ENCODE assay signal across 9 cellular contexts in genomic region chr6:123715243-123715863, GRCh38.
DNase-seq lines count a peak whose midpoint lies in the region; ATAC-seq, FAIRE-seq and TF ChIP-seq lines count a peak whose summit lies in the region.
"Had no signal": no experiment of that assay in that cellular context is flagged by ENCODE, and none has a peak within 500 bp of the region (broad histone marks: within the 10 kb centered on the region; RNA-seq: fewer than 3 reads in every experiment).

No MANE protein-coding gene starts in this region.

- no TSS peak for BruUV-seq in endothelial cell of umbilical vein (replicated peaks; lab: Mats Ljungman, UMichigan)

- no peak overlapping the region for H2AFZ ChIP-seq in endothelial cell of umbilical vein (ENCODE audit: low read depth, low read length)

- intact Hi-C loops in endothelial cell of umbilical vein (cut with micrococcal nuclease), result loop anchor here (1.0 kb wide), 2 partner anchors 299 to 322 kb away; no protein-coding TSS in a partner anchor

- no peaks in the 10 kb centered on the region for H3K36me3 ChIP-seq in endothelial cell of umbilical vein (ENCODE audit: control insufficient read depth in 2 of 2, extremely low read depth in 1 of 2, insufficient read depth in 2 of 2, low read length in 2 of 2)

- no peaks in the 10 kb centered on the region for H3K9me3 ChIP-seq in endothelial cell of umbilical vein (replicated peaks; ENCODE audit: control insufficient read depth, insufficient read depth, low read length)

- H3K4me1 Mint-ChIP-seq in osteocyte (ENCODE audit: unreplicated experiment), result no peaks in the 10 kb centered on the region
- H3K4me1 Mint-ChIP-seq: B cell had no signal

- H4K20me1 ChIP-seq in endothelial cell of umbilical vein (replicated peaks; ENCODE audit: control insufficient read depth, extremely low read depth, insufficient read depth, low read length), result no peaks in the 10 kb centered on the region

- peaks cover 5 to 6% of the 10 kb centered on the region in 2 experiments for H3K27me3 ChIP-seq in endothelial cell of umbilical vein (ENCODE audit: control insufficient read depth in 2 of 2, insufficient read depth in 2 of 2, low read length in 2 of 2)

- peak; percentile 35 to 36 for TF ChIP-seq CTCF in endothelial cell of umbilical vein (IDR thresholded peaks at IDR 0.05; ENCODE audit: extremely low read depth in 1 of 2, insufficient read depth in 1 of 2, low read depth in 1 of 2, low read length in 2 of 2)
- TF ChIP-seq CTCF in osteocyte (IDR thresholded peaks at IDR 0.05), result peak; percentile 56

- no peak overlapping the region for H3K27ac ChIP-seq in endothelial cell of umbilical vein (ENCODE audit: insufficient read depth, low read depth, low read length)

- no peak overlapping the region for H3K4me3 ChIP-seq in endothelial cell of umbilical vein (replicated peaks in 1 of 3; ENCODE audit: insufficient read depth in 1 of 3, low read depth in 1 of 3, low read length in 3 of 3)

- H3K9me1 ChIP-seq in endothelial cell of umbilical vein (replicated peaks; ENCODE audit: control insufficient read depth, extremely low read depth, insufficient read depth, low read length), result no peaks in the 10 kb centered on the region

- H3K27ac Mint-ChIP-seq in osteocyte (ENCODE audit: unreplicated experiment), result no peak overlapping the region
- H3K27ac Mint-ChIP-seq: B cell had no signal

- H3K27me3 Mint-ChIP-seq in osteocyte (ENCODE audit: unreplicated experiment), result peaks cover 41% of the 10 kb centered on the region
- H3K27me3 Mint-ChIP-seq: B cell had no signal

- no peaks in the 10 kb centered on the region for H3K4me1 ChIP-seq in endothelial cell of umbilical vein (ENCODE audit: control insufficient read depth, extremely low read depth, insufficient read depth, low read length)

- ATAC-seq in HG03159 (IDR thresholded peaks at IDR 0.05; ENCODE audit: unreplicated experiment), result peak; percentile 78

- DNase-seq in NCI-H2171 treated with DMSO at 0.1 percent for 48 hours (lab: John Stamatoyannopoulos, UW) (peak; percentile 46), NCI-H2171 (lab: John Stamatoyannopoulos, UW) (no peak), NCI-H82 (lab: John Stamatoyannopoulos, UW) (peak; percentile 69), endothelial cell of umbilical vein (ENCODE audit: low read depth, low spot score) (peak; percentile 55), osteocyte (ENCODE audit: extremely low spot score, unreplicated experiment) (no peak), AG08395 (ENCODE audit: low spot score) (no peak)
- no peak for DNase-seq in activated naive CD4-positive, alpha-beta T cell treated with anti-CD3 and anti-CD28 coated beads, Interleukin-2, amount 50 U/mL, for 16 hours

- H3K9me3 Mint-ChIP-seq in osteocyte (ENCODE audit: unreplicated experiment), result no peaks in the 10 kb centered on the region

- H3K4me2 ChIP-seq in endothelial cell of umbilical vein (ENCODE audit: insufficient read depth, low read length), result no peak overlapping the region

- no peak overlapping the region for H3K9ac ChIP-seq in endothelial cell of umbilical vein (replicated peaks; ENCODE audit: extremely low read depth, insufficient read depth, low read length)

- no peaks in the 10 kb centered on the region for H3K79me2 ChIP-seq in endothelial cell of umbilical vein (ENCODE audit: control insufficient read depth, insufficient read depth, low read length)

- TF ChIP-seq POLR2A in endothelial cell of umbilical vein (IDR thresholded peaks at IDR 0.05; ENCODE audit: low read depth, low read length), result no peak

- POLR2A ChIA-PET in endothelial cell of umbilical vein (lab: Charles Lee), result no interaction called here

- dilution Hi-C loops in endothelial cell of umbilical vein (cut with MboI; ENCODE audit: extremely low pct_ligation_motif_present, low sequenced_read_pairs), result no loop called here

- peak; percentile 83 for FAIRE-seq in endothelial cell of umbilical vein (lab: Jason Lieb, UNC)

- CTCF ChIA-PET in endothelial cell of umbilical vein (lab: Charles Lee), result interaction anchor here (0.6 to 6.5 kb wide), 75 partner anchors 8 to 1244 kb away, joined by 3 to 474 read pairs (median 5); partner anchors contain the start of genes SERINC1 and TRDN

- H3K4me3 Mint-ChIP-seq in osteocyte (ENCODE audit: unreplicated experiment), result no peak overlapping the region
- H3K4me3 Mint-ChIP-seq: B cell had no signal

- H3K36me3 Mint-ChIP-seq in osteocyte (ENCODE audit: unreplicated experiment), result no peaks in the 10 kb centered on the region

TF ChIP-seq in endothelial cell of umbilical vein, 7 proteins besides CTCF, POLR2A, EP300 and RAD21:
- TF ChIP-seq POLR2AphosphoS5 (IDR thresholded peaks at IDR 0.05; ENCODE audit: insufficient read depth, low read depth, low read length), result no peak
- TF ChIP-seq JUN (IDR thresholded peaks at IDR 0.05; ENCODE audit: borderline replicate concordance, insufficient read depth, insufficient read length, low read depth), result no peak
- no peak for TF ChIP-seq MYC (IDR thresholded peaks at IDR 0.05; ENCODE audit: low read depth, low read length)
- TF ChIP-seq FOS (IDR thresholded peaks at IDR 0.05; ENCODE audit: borderline replicate concordance, insufficient read depth, low read length), result no peak
- no peak for TF ChIP-seq EZH2 (IDR thresholded peaks at IDR 0.05; ENCODE audit: borderline replicate concordance, low read depth, low read length, severe bottlenecking)
- no peak for TF ChIP-seq MAX (IDR thresholded peaks at IDR 0.05; ENCODE audit: insufficient read depth, insufficient read length)
- TF ChIP-seq GATA2 (IDR thresholded peaks at IDR 0.05; ENCODE audit: insufficient read depth, insufficient read length, low read depth, low read length), result no peak

Comparison
In these comparisons a context has a peak if more than half of its experiments do, and no peak if none do; other contexts are left out.
1. DNase-seq: peak in NCI-H2171 treated with DMSO at 0.1 percent for 48 hours (single experiment), NCI-H82 (single experiment) and endothelial cell of umbilical vein (single experiment); none in NCI-H2171 (single experiment), osteocyte (single experiment), AG08395 (single experiment) and activated naive CD4-positive, alpha-beta T cell treated with anti-CD3 and anti-CD28 coated beads, Interleukin-2, amount 50 U/mL, for 16 hours (single experiment).